ENCODE assay signal across 1 cellular context in genomic region chr5:109837226-109837861, GRCh38.
TF ChIP-seq lines count a peak whose summit lies in the region.

No MANE protein-coding gene starts in this region.

TF ChIP-seq in WTC11, 78 proteins besides CTCF, POLR2A, EP300 and RAD21 (continued from another document):
- TF ChIP-seq ZNF532 (CRISPR knock-in tag; IDR thresholded peaks at IDR 0.05; ENCODE audit: borderline replicate concordance), result no peak
TF ChIP-seq in WTC11: peak in this region for 0.
